In the genomic region with DNA sequence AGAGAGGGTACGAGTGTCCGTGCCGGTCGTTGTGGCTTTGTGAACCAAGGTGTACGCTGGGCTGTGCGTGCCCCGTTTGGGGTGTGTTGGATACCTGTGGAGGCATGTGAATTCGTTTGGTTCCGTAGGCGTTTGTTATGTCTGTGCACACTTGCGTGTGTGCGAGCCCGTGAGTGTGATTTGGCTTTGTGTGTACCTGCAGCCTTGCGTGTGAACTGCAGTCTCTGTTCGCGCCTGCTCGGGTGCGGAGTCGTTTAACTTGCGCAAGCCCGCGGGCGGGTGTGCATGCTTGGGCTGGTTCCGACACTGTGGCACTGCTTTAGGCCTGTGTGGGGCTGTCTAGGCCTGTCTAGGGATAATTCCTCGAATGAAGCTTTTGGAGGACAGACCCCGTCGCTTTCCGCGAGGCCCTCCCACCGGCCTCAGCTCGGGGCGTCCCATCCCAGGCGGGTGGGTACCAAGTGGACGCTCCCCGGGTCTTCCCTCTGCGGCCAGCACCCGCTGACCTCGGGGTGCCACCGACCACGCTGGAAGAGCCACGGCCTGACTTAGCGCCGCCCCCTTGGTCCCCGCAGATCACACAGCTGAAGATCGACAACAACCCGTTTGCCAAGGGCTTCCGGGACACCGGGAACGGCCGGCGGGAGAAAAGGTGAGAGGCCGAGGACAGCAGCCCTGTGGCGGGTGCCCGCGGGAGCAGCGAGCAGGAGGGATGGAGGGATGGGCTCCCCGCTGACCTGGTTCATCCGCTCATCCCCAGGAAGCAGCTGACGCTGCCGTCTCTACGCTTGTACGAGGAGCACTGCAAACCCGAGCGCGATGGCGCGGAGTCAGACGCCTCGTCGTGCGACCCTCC, we compare ENCODE assay signal across 11 cellular contexts. TPM values are rescaled to one million over a fixed set of nuclear protein-coding genes. Genes with fewer than 3 reads are reported as not detected.
DNase-seq lines count a peak whose midpoint lies in the region; ATAC-seq, FAIRE-seq and TF ChIP-seq lines count a peak whose summit lies in the region.
"Had no signal": no experiment of that assay in that cellular context is flagged by ENCODE, and none has a peak within 500 bp of the region (broad histone marks: within the 10 kb centered on the region; RNA-seq: fewer than 3 reads in every experiment).

No MANE protein-coding gene starts in this region.

- H3K27ac ChIP-seq in MM.1S (ENCODE audit: low read length), result no peak overlapping the region

- no peaks in the 10 kb centered on the region for H4K20me1 ChIP-seq in MM.1S (ENCODE audit: insufficient read depth, low read length)

- no peak overlapping the region for H3K27ac Mint-ChIP-seq in T-cell

- no peak for TF ChIP-seq POLR2A in GM12891 (IDR thresholded peaks at IDR 0.05; ENCODE audit: low read depth, low read length)

- POLR2A ChIA-PET in T-cell (lab: Charles Lee), result no interaction called here

- no peaks in the 10 kb centered on the region for H3K9me3 Mint-ChIP-seq in T-cell

- CTCF ChIA-PET in T-cell (lab: Charles Lee), result interaction anchor here in 1 of 2 donors (0.6 to 1.4 kb wide), 2 partner anchors 8 to 155 kb away, joined by 3 read pairs; no protein-coding TSS in a partner anchor

- no peaks in the 10 kb centered on the region for H3K4me1 ChIP-seq in MM.1S (ENCODE audit: low read length)

- H3K27me3 ChIP-seq in MM.1S (replicated peaks; ENCODE audit: insufficient read depth, low read length), result peaks cover 65% of the 10 kb centered on the region

- peak overlapping the region; percentile 60 to 66 (median 66) for H3K4me3 Mint-ChIP-seq in T-cell

- no peaks in the 10 kb centered on the region for H3K9me3 ChIP-seq in MM.1S (replicated peaks; ENCODE audit: insufficient read depth, low read length)

- peak in 2 of 4 experiments; percentile 18 to 48 for ATAC-seq in T-cell (replicated peaks in 1 of 4)
- ATAC-seq: left colon had no signal

- H3K27me3 Mint-ChIP-seq in T-cell, result peaks cover 47 to 76% of the 10 kb centered on the region in 2 donors

- no peaks in the 10 kb centered on the region for H3K79me2 ChIP-seq in MM.1S (ENCODE audit: low read length)

- no peaks in the 10 kb centered on the region for H3F3A ChIP-seq in MM.1S (ENCODE audit: insufficient read depth, low read length)

- H3K36me3 Mint-ChIP-seq in T-cell, result no peaks in the 10 kb centered on the region

- peak overlapping the region; percentile 74 for H3K4me3 ChIP-seq in fibroblast of villous mesenchyme (ENCODE audit: low read depth, low read length)
- no peak overlapping the region for H3K4me3 ChIP-seq in MM.1S (ENCODE audit: low read length)

- DNase-seq in GM12891 (ENCODE audit: insufficient read length, low spot score) (peak; percentile 18), T-cell (no peak), fibroblast of villous mesenchyme (ENCODE audit: low read depth) (peak; percentile 64), retina (peak; percentile 86), DMS79 (lab: John Stamatoyannopoulos, UW) (no peak), MM.1S (no peak), cerebellar cortex (ENCODE audit: low spot score) (no peak), RKO (ENCODE audit: low spot score) (no peak)
- DNase-seq: KG1, left colon had no signal

- no peak overlapping the region for H3K9ac ChIP-seq in MM.1S (ENCODE audit: low read length)

- TF ChIP-seq CTCF in fibroblast of villous mesenchyme (IDR thresholded peaks at IDR 0.05; ENCODE audit: insufficient read depth, low read depth, low read length) (no peak), MM.1S (IDR thresholded peaks at IDR 0.05; ENCODE audit: low read length) (no peak)

- H3K9me2 ChIP-seq in MM.1S (replicated peaks; ENCODE audit: insufficient read depth, low read length), result no peaks in the 10 kb centered on the region

- no peak overlapping the region for H3K4me2 ChIP-seq in MM.1S (ENCODE audit: low read depth, low read length)

- no peaks in the 10 kb centered on the region for H3K36me3 ChIP-seq in MM.1S (replicated peaks; ENCODE audit: insufficient read depth, low read length)

- peaks cover 44 to 54% (median 47%) of the 10 kb centered on the region in 3 donors for H3K4me1 Mint-ChIP-seq in T-cell

- FAIRE-seq in GM12891 (lab: Jason Lieb, UNC), result no peak
- FAIRE-seq: TTC549 had no signal

- no peak overlapping the region for H2AFZ ChIP-seq in MM.1S (ENCODE audit: low read length)

TF ChIP-seq in GM12891, 5 proteins besides CTCF, POLR2A, EP300 and RAD21:
- no peak for TF ChIP-seq POLR2AphosphoS5 (IDR thresholded peaks at IDR 0.05; ENCODE audit: low read depth, low read length)
- no peak for TF ChIP-seq SPI1 (IDR thresholded peaks at IDR 0.05; ENCODE audit: low read depth, low read length)
- no peak for TF ChIP-seq POU2F2 (IDR thresholded peaks at IDR 0.05; ENCODE audit: low read depth, low read length)
- no peak for TF ChIP-seq PAX5 (IDR thresholded peaks at IDR 0.05; ENCODE audit: insufficient read depth, low read length, severe bottlenecking)
- no peak for TF ChIP-seq TAF1 (IDR thresholded peaks at IDR 0.05; ENCODE audit: low read depth, low read length)

RNA-seq across cellular contexts. Expression of a gene that starts 4.4 kb away (rescaled TPM):
- polyA plus RNA-seq in GM12891 (2012; ENCODE audit: low read depth, missing spikeins), result 0.01 TPM
- total RNA-seq in T-cell (under 1 TPM in 3 of 5 donors, not detected in 2; 0.26 to 0.82 (median 0.32) TPM), fibroblast of villous mesenchyme (12.5 and 21.3 TPM in 2 replicates)

RNA-seq across cellular contexts. Expression of a gene that starts 48.1 kb away (rescaled TPM):
- not detected for polyA plus RNA-seq in GM12891 (2012; ENCODE audit: low read depth, missing spikeins)
- not detected for total RNA-seq in T-cell
- total RNA-seq in fibroblast of villous mesenchyme, result not detected in 2 replicates
- total RNA-seq: left colon had no signal

Comparison
In these comparisons a context has a peak if more than half of its experiments do, and no peak if none do; other contexts are left out.
1. DNase-seq: peak in GM12891 (single experiment), fibroblast of villous mesenchyme (single experiment) and retina (single experiment); none in T-cell (0 of 34), DMS79 (single experiment), MM.1S (single experiment), cerebellar cortex (single experiment) and RKO (single experiment).